In the genomic region with DNA sequence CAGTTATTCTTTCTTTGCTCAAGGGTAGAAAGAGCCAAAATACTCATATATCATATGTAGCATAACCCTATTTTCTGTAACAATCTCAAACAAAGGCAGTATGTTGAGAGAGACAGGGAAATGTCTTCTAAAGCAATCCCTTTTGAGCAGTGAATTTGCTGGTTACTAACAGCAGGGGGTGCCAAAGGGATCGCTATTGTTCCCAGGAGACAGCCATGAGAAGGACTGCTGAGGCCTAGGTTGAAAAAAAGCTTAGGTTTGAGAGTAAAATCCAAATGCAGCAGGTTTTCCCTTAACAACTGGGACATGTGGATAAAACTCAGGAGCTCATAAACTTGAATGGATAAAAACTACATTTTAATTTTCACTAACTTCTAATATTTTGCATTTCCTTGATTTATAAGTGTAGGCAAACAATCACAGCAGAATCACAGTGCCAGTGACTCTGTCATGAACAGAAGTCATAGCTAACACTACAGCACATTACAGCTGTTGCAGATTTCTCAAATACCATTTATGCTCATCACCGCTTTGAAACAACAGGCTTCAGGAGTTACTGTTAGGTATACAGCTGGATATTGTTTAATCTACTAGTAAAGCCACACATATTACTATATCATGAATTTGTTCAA, we compare ENCODE assay signal across 8 cellular contexts.
DNase-seq lines count a peak whose midpoint lies in the region; ATAC-seq, FAIRE-seq and TF ChIP-seq lines count a peak whose summit lies in the region.

No MANE protein-coding gene starts in this region.

- peaks cover 4% of the 10 kb centered on the region for H3K36me3 Mint-ChIP-seq in Calu3 (ENCODE audit: insufficient read depth, unreplicated experiment)
- peaks cover 25% of the 10 kb centered on the region for H3K36me3 Mint-ChIP-seq in stimulated activated memory B cell treated with anti-CD40 and anti-IgM and Interleukin-4, amounts not matched to agents 10 μg/mL and 1 μg/mL and 100 μg/mL, for 72 hours

- CTCF ChIA-PET in Calu3 (lab: Charles Lee), result interaction anchor here (0.7 to 1.1 kb wide), 3 partner anchors 149 to 187 kb away, joined by 3 to 4 read pairs (median 4); a partner anchor contains a TSS
- CTCF ChIA-PET in endothelial cell of umbilical vein (lab: Charles Lee), result interaction anchor here (0.6 to 2.3 kb wide), 64 partner anchors 8 to 673 kb away, joined by 3 to 20 read pairs (median 4); a partner anchor contains a TSS

- dilution Hi-C loops in endothelial cell of umbilical vein (cut with MboI; ENCODE audit: extremely low pct_ligation_motif_present, low sequenced_read_pairs), result no loop called here

- no peaks in the 10 kb centered on the region for H3K4me1 Mint-ChIP-seq in Calu3 (ENCODE audit: low read depth, unreplicated experiment)
- H3K4me1 Mint-ChIP-seq in stimulated activated memory B cell treated with anti-CD40 and anti-IgM and Interleukin-4, amounts not matched to agents 10 μg/mL and 1 μg/mL and 100 μg/mL, for 72 hours, result peaks cover 27% of the 10 kb centered on the region

- no peak overlapping the region for H3K27ac ChIP-seq in endothelial cell of umbilical vein (ENCODE audit: insufficient read depth, low read depth, low read length)

- no peaks in the 10 kb centered on the region for H3K9me3 Mint-ChIP-seq in Calu3 (ENCODE audit: low read depth, unreplicated experiment)
- no peaks in the 10 kb centered on the region for H3K9me3 Mint-ChIP-seq in stimulated activated memory B cell treated with anti-CD40 and anti-IgM and Interleukin-4, amounts not matched to agents 10 μg/mL and 1 μg/mL and 100 μg/mL, for 72 hours

- peak; percentile 51 for DNase-seq in Calu3
- DNase-seq in HK-2 (ENCODE audit: unreplicated experiment), result peak; percentile 53
- DNase-seq in NCI-H774 (lab: John Stamatoyannopoulos, UW), result peak; percentile 69
- DNase-seq in activated CD4-positive, alpha-beta T cell treated with anti-CD3 and anti-CD28 coated beads, Interleukin-2, amount 50 U/mL, for 48 hours, result peak; percentile 48 to 67
- DNase-seq in endothelial cell of umbilical vein (ENCODE audit: low read depth, low spot score), result peak; percentile 78
- peak in 1 of 3 donors; percentile 84 for DNase-seq in mucosa of descending colon

- no peaks in the 10 kb centered on the region for H3K27me3 Mint-ChIP-seq in Calu3 (ENCODE audit: unreplicated experiment)
- no peaks in the 10 kb centered on the region for H3K27me3 Mint-ChIP-seq in stimulated activated memory B cell treated with anti-CD40 and anti-IgM and Interleukin-4, amounts not matched to agents 10 μg/mL and 1 μg/mL and 100 μg/mL, for 72 hours

- H3K79me2 ChIP-seq in endothelial cell of umbilical vein (ENCODE audit: control insufficient read depth, insufficient read depth, low read length), result no peaks in the 10 kb centered on the region

- H3K9me1 ChIP-seq in endothelial cell of umbilical vein (replicated peaks; ENCODE audit: control insufficient read depth, extremely low read depth, insufficient read depth, low read length), result no peaks in the 10 kb centered on the region

- ATAC-seq in mucosa of descending colon, result peak; percentile 90
- peak; percentile 57 for ATAC-seq in stimulated activated memory B cell treated with anti-CD40 and anti-IgM and Interleukin-4, amounts not matched to agents 10 μg/mL and 1 μg/mL and 100 μg/mL, for 72 hours
- ATAC-seq in HG02610 (IDR thresholded peaks at IDR 0.05; ENCODE audit: unreplicated experiment), result no peak

- no peaks in the 10 kb centered on the region for H3K36me3 ChIP-seq in endothelial cell of umbilical vein (ENCODE audit: control insufficient read depth in 2 of 2, extremely low read depth in 1 of 2, insufficient read depth in 2 of 2, low read length in 2 of 2)
- no peaks in the 10 kb centered on the region for H3K36me3 ChIP-seq in mucosa of descending colon (ENCODE audit: low read depth)

- no peak overlapping the region for H3K27ac Mint-ChIP-seq in Calu3 (ENCODE audit: unreplicated experiment)
- no peak overlapping the region for H3K27ac Mint-ChIP-seq in stimulated activated memory B cell treated with anti-CD40 and anti-IgM and Interleukin-4, amounts not matched to agents 10 μg/mL and 1 μg/mL and 100 μg/mL, for 72 hours

- intact Hi-C loops in Calu3 (cut with micrococcal nuclease; ENCODE audit: unreplicated experiment) (loop anchor here (5.0 kb wide), 1 partner anchor 74 kb away; no protein-coding TSS in a partner anchor), endothelial cell of umbilical vein (cut with micrococcal nuclease) (loop anchor here (1.0 to 2.0 kb wide), 5 partner anchors 73 to 671 kb away; a partner anchor contains a TSS), mucosa of descending colon (cut with DNase I, micrococcal nuclease) (loop anchor here in 1 of 2 donors (5.0 kb wide), 1 partner anchor 74 kb away; no protein-coding TSS in a partner anchor)

- H4K20me1 ChIP-seq in endothelial cell of umbilical vein (replicated peaks; ENCODE audit: control insufficient read depth, extremely low read depth, insufficient read depth, low read length), result no peaks in the 10 kb centered on the region

- no peak overlapping the region for H2AFZ ChIP-seq in endothelial cell of umbilical vein (ENCODE audit: low read depth, low read length)

- no peak overlapping the region for H3K9ac ChIP-seq in endothelial cell of umbilical vein (replicated peaks; ENCODE audit: extremely low read depth, insufficient read depth, low read length)

- peaks cover 5% of the 10 kb centered on the region for H3K4me1 ChIP-seq in endothelial cell of umbilical vein (ENCODE audit: control insufficient read depth, extremely low read depth, insufficient read depth, low read length)
- H3K4me1 ChIP-seq in mucosa of descending colon (ENCODE audit: low read depth), result no peaks in the 10 kb centered on the region

- peak; percentile 84 for FAIRE-seq in endothelial cell of umbilical vein (lab: Jason Lieb, UNC)

- H3K4me2 ChIP-seq in endothelial cell of umbilical vein (ENCODE audit: insufficient read depth, low read length), result no peak overlapping the region

- TF ChIP-seq POLR2A in endothelial cell of umbilical vein (IDR thresholded peaks at IDR 0.05; ENCODE audit: low read depth, low read length), result no peak

- no peak overlapping the region for H3K4me3 ChIP-seq in endothelial cell of umbilical vein (replicated peaks in 1 of 3; ENCODE audit: insufficient read depth in 1 of 3, low read depth in 1 of 3, low read length in 3 of 3)
- H3K4me3 ChIP-seq in mucosa of descending colon, result no peak overlapping the region

- peak; percentile 41 for TF ChIP-seq CTCF in Calu3 (IDR thresholded peaks at IDR 0.05; ENCODE audit: unreplicated experiment)
- peak; percentile 78 to 81 for TF ChIP-seq CTCF in endothelial cell of umbilical vein (IDR thresholded peaks at IDR 0.05; ENCODE audit: extremely low read depth in 1 of 2, insufficient read depth in 1 of 2, low read depth in 1 of 2, low read length in 2 of 2)
- TF ChIP-seq CTCF in mucosa of descending colon (IDR thresholded peaks at IDR 0.05), result peak; percentile 37

- H3K4me3 Mint-ChIP-seq in Calu3 (ENCODE audit: low read depth, unreplicated experiment), result no peak overlapping the region
- H3K4me3 Mint-ChIP-seq in stimulated activated memory B cell treated with anti-CD40 and anti-IgM and Interleukin-4, amounts not matched to agents 10 μg/mL and 1 μg/mL and 100 μg/mL, for 72 hours, result no peak overlapping the region

- H3K9me3 ChIP-seq in endothelial cell of umbilical vein (replicated peaks; ENCODE audit: control insufficient read depth, insufficient read depth, low read length), result no peaks in the 10 kb centered on the region
- H3K9me3 ChIP-seq in mucosa of descending colon, result no peaks in the 10 kb centered on the region

- BruUV-seq in Calu3 (replicated peaks; lab: Mats Ljungman, UMichigan), result no TSS peak
- BruUV-seq in endothelial cell of umbilical vein (replicated peaks; lab: Mats Ljungman, UMichigan), result no TSS peak

- POLR2A ChIA-PET in endothelial cell of umbilical vein (lab: Charles Lee), result interaction anchor here (1.0 kb wide), 1 partner anchor 74 kb away, joined by 4 read pairs; no protein-coding TSS in a partner anchor

- no peaks in the 10 kb centered on the region for H3K27me3 ChIP-seq in endothelial cell of umbilical vein (ENCODE audit: control insufficient read depth in 2 of 2, insufficient read depth in 2 of 2, low read length in 2 of 2)

TF ChIP-seq in endothelial cell of umbilical vein, 7 proteins besides CTCF, POLR2A, EP300 and RAD21:
- TF ChIP-seq JUN (IDR thresholded peaks at IDR 0.05; ENCODE audit: borderline replicate concordance, insufficient read depth, insufficient read length, low read depth), result no peak
- TF ChIP-seq POLR2AphosphoS5 (IDR thresholded peaks at IDR 0.05; ENCODE audit: insufficient read depth, low read depth, low read length), result no peak
- TF ChIP-seq GATA2 (IDR thresholded peaks at IDR 0.05; ENCODE audit: insufficient read depth, insufficient read length, low read depth, low read length), result no peak
- no peak for TF ChIP-seq MYC (IDR thresholded peaks at IDR 0.05; ENCODE audit: low read depth, low read length)
- no peak for TF ChIP-seq FOS (IDR thresholded peaks at IDR 0.05; ENCODE audit: borderline replicate concordance, insufficient read depth, low read length)
- TF ChIP-seq EZH2 (IDR thresholded peaks at IDR 0.05; ENCODE audit: borderline replicate concordance, low read depth, low read length, severe bottlenecking), result no peak
- TF ChIP-seq, protein P1, sequence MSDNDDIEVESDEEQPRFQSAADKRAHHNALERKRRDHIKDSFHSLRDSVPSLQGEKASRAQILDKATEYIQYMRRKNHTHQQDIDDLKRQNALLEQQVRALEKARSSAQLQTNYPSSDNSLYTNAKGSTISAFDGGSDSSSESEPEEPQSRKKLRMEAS (IDR thresholded peaks at IDR 0.05; ENCODE audit: insufficient read depth, insufficient read length), result no peak
